Comparison of ENCODE assay signal across 11 cellular contexts in genomic region chr7:22361795-22362194, GRCh38. TPM values are rescaled to one million over a fixed set of nuclear protein-coding genes. Genes with fewer than 3 reads are reported as not detected.
DNase-seq lines count a peak whose midpoint lies in the region; ATAC-seq, FAIRE-seq and TF ChIP-seq lines count a peak whose summit lies in the region.
"Had no signal": no experiment of that assay in that cellular context is flagged by ENCODE, and none has a peak within 500 bp of the region (broad histone marks: within the 10 kb centered on the region; RNA-seq: fewer than 3 reads in every experiment).

No MANE protein-coding gene starts in this region.

- H3K79me2 ChIP-seq in K562 (ENCODE audit: control insufficient read depth, insufficient read depth, low read length), result no peaks in the 10 kb centered on the region

- TF ChIP-seq EP300 in K562 (IDR thresholded peaks at IDR 0.05; ENCODE audit: low read length), result no peak

- CTCF ChIA-PET in K562 (lab: Yijun Ruan, JAX; ENCODE audit: low intra/inter-chr PET ratio), result no interaction called here

- TF ChIP-seq POLR2A in K562 (conservative IDR thresholded peaks at IDR 0.05), result no peak

- BruUV-seq in K562 (replicated peaks; lab: Mats Ljungman, UMichigan), result no TSS peak

- TF ChIP-seq CTCF in K562 (IDR thresholded peaks at IDR 0.05 in 2 of 3, conservative IDR thresholded peaks at IDR 0.05 in 1 of 3; ENCODE audit: insufficient read depth in 2 of 3, low read depth in 1 of 3, low read length in 3 of 3), result no peak
- TF ChIP-seq CTCF in ascending aorta (IDR thresholded peaks at IDR 0.05), result no peak
- no peak for TF ChIP-seq CTCF in WERI-Rb-1 (IDR thresholded peaks at IDR 0.05; ENCODE audit: low read depth, low read length)

- no peak overlapping the region for H3K9ac ChIP-seq in K562 (ENCODE audit: insufficient read depth in 1 of 2, low read depth in 2 of 2, low read length in 2 of 2)

- peak; percentile 15 for DNase-seq in EL
- peak; percentile 52 for DNase-seq in NCI-H2107 treated with DMSO at 0.1 percent for 48 hours (lab: John Stamatoyannopoulos, UW; ENCODE audit: unreplicated experiment)
- no peak for DNase-seq in K562 (ENCODE audit: extremely low read depth in 1 of 4, low spot score in 3 of 4)
- DNase-seq in myocyte (ENCODE audit: low read depth), result peak; percentile 44
- DNase-seq in activated CD8-positive, alpha-beta memory T cell treated with anti-CD3 and anti-CD28 coated beads, Interleukin-2, amount 50 U/mL, for 4 hours, result no peak
- DNase-seq in ascending aorta (ENCODE audit: low spot score in 2 of 2), result no peak
- no peak for DNase-seq in activated CD4-positive, CD25-positive, alpha-beta regulatory T cell (lab: John Stamatoyannopoulos, UW)
- no peak for DNase-seq in WERI-Rb-1
- DNase-seq: activated CD4-positive, alpha-beta T cell treated with anti-CD3 and anti-CD28 coated beads, Interleukin-2, amount 50 U/mL, for 4 hours; CD4-positive, alpha-beta memory T cell had no signal

- intact Hi-C loops in K562 (cut with micrococcal nuclease) (no loop called here), ascending aorta (cut with DNase I) (no loop called here)

- FAIRE-seq in K562 (lab: Jason Lieb, UNC), result no peak
- FAIRE-seq: GM18507 had no signal

- H4K20me1 ChIP-seq in K562 (replicated peaks; ENCODE audit: control insufficient read depth, insufficient read depth, low read length), result no peaks in the 10 kb centered on the region

- H3K27ac ChIP-seq in K562 (ENCODE audit: extremely low read depth, low read depth, low read length) (no peak overlapping the region), ascending aorta (no peak overlapping the region), WERI-Rb-1 (no peak overlapping the region)

- no peak overlapping the region for H3K4me2 ChIP-seq in K562 (ENCODE audit: insufficient read depth, low read length)

- H3K4me3 ChIP-seq in K562 (no peak overlapping the region), ascending aorta (no peak overlapping the region), WERI-Rb-1 (ENCODE audit: low read depth, low read length) (no peak overlapping the region)

- H3K27me3 ChIP-seq in K562 (ENCODE audit: control insufficient read depth in 2 of 2, insufficient read depth in 2 of 2, low read length in 2 of 2) (no peaks in the 10 kb centered on the region), ascending aorta (no peaks in the 10 kb centered on the region), WERI-Rb-1 (ENCODE audit: insufficient read depth, low read depth, severe bottlenecking) (no peaks in the 10 kb centered on the region)

- H3K36me3 ChIP-seq in K562 (ENCODE audit: control insufficient read depth, insufficient read depth, low read length), result no peaks in the 10 kb centered on the region
- H3K36me3 ChIP-seq in ascending aorta, result no peaks in the 10 kb centered on the region
- H3K36me3 ChIP-seq in WERI-Rb-1, result no peaks in the 10 kb centered on the region

- peak overlapping the region; percentile 62 for H2AFZ ChIP-seq in K562 (ENCODE audit: low read depth, low read length)

- 44% methylated on average over 2 of the region's 2 CpGs for WGBS in K562 (ENCODE audit: insufficient coverage, low coverage, missing lambda C conversion rate)

- POLR2A ChIA-PET in K562 (lab: Yijun Ruan, JAX), result interaction anchor here (2.7 kb wide), 1 partner anchor 10 kb away, joined by 16 read pairs; no protein-coding TSS in a partner anchor

- no peak for ATAC-seq in K562

- H3K4me1 ChIP-seq in K562 (replicated peaks in 1 of 2; ENCODE audit: control insufficient read depth in 2 of 2, insufficient read depth in 2 of 2, low read length in 2 of 2), result no peaks in the 10 kb centered on the region; a peak in 1 of 5 replicates
- H3K4me1 ChIP-seq in ascending aorta, result no peaks in the 10 kb centered on the region

- H3K9me1 ChIP-seq in K562 (ENCODE audit: control insufficient read depth, insufficient read depth, low read length), result no peaks in the 10 kb centered on the region

- in situ Hi-C loops in K562 (cut with MboI), result no loop called here

- no peaks in the 10 kb centered on the region; the same call in 1 of the 2 replicates for H3K9me3 ChIP-seq in K562 (replicated peaks; ENCODE audit: control insufficient read depth, insufficient read depth, low read depth, low read length)
- no peaks in the 10 kb centered on the region for H3K9me3 ChIP-seq in ascending aorta
- H3K9me3 ChIP-seq in WERI-Rb-1 (ENCODE audit: severe bottlenecking), result no peaks in the 10 kb centered on the region

- no peak for TF ChIP-seq RAD21 in K562 (CRISPR knock-in tag; conservative IDR thresholded peaks at IDR 0.05 in 1 of 2, IDR thresholded peaks at IDR 0.05 in 1 of 2)

TF ChIP-seq in K562, 482 proteins besides CTCF, POLR2A, EP300 and RAD21:
- TF ChIP-seq, protein P1, sequence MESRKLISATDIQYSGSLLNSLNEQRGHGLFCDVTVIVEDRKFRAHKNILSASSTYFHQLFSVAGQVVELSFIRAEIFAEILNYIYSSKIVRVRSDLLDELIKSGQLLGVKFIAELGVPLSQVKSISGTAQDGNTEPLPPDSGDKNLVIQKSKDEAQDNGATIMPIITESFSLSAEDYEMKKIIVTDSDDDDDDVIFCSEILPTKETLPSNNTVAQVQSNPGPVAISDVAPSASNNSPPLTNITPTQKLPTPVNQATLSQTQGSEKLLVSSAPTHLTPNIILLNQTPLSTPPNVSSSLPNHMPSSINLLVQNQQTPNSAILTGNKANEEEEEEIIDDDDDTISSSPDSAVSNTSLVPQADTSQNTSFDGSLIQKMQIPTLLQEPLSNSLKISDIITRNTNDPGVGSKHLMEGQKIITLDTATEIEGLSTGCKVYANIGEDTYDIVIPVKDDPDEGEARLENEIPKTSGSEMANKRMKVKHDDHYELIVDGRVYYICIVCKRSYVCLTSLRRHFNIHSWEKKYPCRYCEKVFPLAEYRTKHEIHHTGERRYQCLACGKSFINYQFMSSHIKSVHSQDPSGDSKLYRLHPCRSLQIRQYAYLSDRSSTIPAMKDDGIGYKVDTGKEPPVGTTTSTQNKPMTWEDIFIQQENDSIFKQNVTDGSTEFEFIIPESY (CRISPR knock-in tag; IDR thresholded peaks at IDR 0.05), result no peak
- peak; percentile 87 for TF ChIP-seq FOXJ2 (tag; IDR thresholded peaks at IDR 0.05)

RNA-seq across cellular contexts. Expression of gene RAPGEF5, which starts 4.8 kb away (rescaled TPM):
- 3.3 and 9.4 TPM in 2 replicates for total RNA-seq in K562 (2011; cell fraction: chromatin; rRNA removed; ENCODE audit: low replicate concordance)
- total RNA-seq in K562 (2011; cell fraction: nucleolus; rRNA removed), result 1.3 and 2.5 TPM in 2 replicates
- total RNA-seq in K562 (2011; cell fraction: nucleoplasm; rRNA removed), result 5.9 and 9.7 TPM in 2 replicates
- 0.45 and 1.3 TPM in 2 replicates for total RNA-seq in K562 (2014; rRNA removed)
- 2.0 and 2.3 TPM in 2 replicates for total RNA-seq in K562 (2014; rRNA removed; fragmentation: Illumina TruSeq; extraction: Trizol)
- total RNA-seq in K562 (2015; rRNA removed; fragmentation: Illumina TruSeq; extraction: Trizol), result 1.3 and 1.6 TPM in 2 replicates
- 1.8 and 3.1 TPM in 2 replicates for total RNA-seq in K562 (2021)
- 0.85 and 1.3 TPM in 2 replicates for polyA plus RNA-seq in K562 (2011; rRNA removed)
- polyA plus RNA-seq in K562 (2011; cell fraction: cytosol; rRNA removed), result 0.25 and 0.58 TPM in 2 replicates
- polyA plus RNA-seq in K562 (2011; cell fraction: nucleus; rRNA removed), result 2.8 and 3.2 TPM in 2 replicates
- polyA plus RNA-seq in K562 (2012), result 0.53 and 0.61 TPM in 2 replicates
- polyA plus RNA-seq in K562 (2014; fragmentation: Illumina TruSeq; extraction: Trizol), result 0.75 and 1.1 TPM in 2 replicates
- 1 to 10 TPM in 1 of 2 experiments, under 1 TPM in 1; 0.39 to 1.0 TPM for polyA plus RNA-seq in K562 (2014; fragmentation: Nextera tagmentation; extraction: Ambion mirVana)
- polyA plus RNA-seq in K562 (2014; rRNA removed), result 0.94 and 1.1 TPM in 2 replicates
- polyA minus RNA-seq in K562 (2011; rRNA and poly(A)+ RNA removed), result 3.0 and 5.4 TPM in 2 replicates
- 0.86 and 3.3 TPM in 2 replicates for polyA minus RNA-seq in K562 (2011; cell fraction: cytosol; rRNA and poly(A)+ RNA removed)
- 4.3 and 11.1 TPM in 2 replicates for polyA minus RNA-seq in K562 (2011; cell fraction: nucleus; rRNA and poly(A)+ RNA removed)
- 0.24 and 0.94 TPM in 2 replicates for total RNA-seq in myocyte
- 2.9 TPM for polyA plus RNA-seq in myocyte (2012)
- total RNA-seq in ascending aorta, result 65.8 TPM
- total RNA-seq: CD4-positive, alpha-beta memory T cell had no signal
- polyA plus RNA-seq: CD4-positive, alpha-beta memory T cell had no signal

Comparison
In these comparisons a context has a peak if more than half of its experiments do, and no peak if none do; other contexts are left out.
1. DNase-seq: peak in EL (single experiment), NCI-H2107 treated with DMSO at 0.1 percent for 48 hours (single experiment) and myocyte (single experiment); none in K562 (0 of 4), activated CD8-positive, alpha-beta memory T cell treated with anti-CD3 and anti-CD28 coated beads, Interleukin-2, amount 50 U/mL, for 4 hours (single experiment), ascending aorta (0 of 2), activated CD4-positive, CD25-positive, alpha-beta regulatory T cell (0 of 4) and WERI-Rb-1 (single experiment).